ENCODE assay signal across 1 cellular context in genomic region chr14:35374273-35374681, GRCh38.
TF ChIP-seq lines count a peak whose summit lies in the region.

No MANE protein-coding gene starts in this region.

TF ChIP-seq in K562, 482 proteins besides CTCF, POLR2A, EP300 and RAD21:
- TF ChIP-seq, protein P1, sequence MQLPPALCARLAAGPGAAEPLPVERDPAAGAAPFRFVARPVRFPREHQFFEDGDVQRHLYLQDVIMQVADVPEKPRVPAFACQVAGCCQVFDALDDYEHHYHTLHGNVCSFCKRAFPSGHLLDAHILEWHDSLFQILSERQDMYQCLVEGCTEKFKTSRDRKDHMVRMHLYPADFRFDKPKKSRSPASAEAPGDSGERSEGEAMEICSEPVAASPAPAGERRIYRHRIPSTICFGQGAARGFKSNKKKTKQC (CRISPR knock-in tag; IDR thresholded peaks at IDR 0.05) = no peak
- peak; percentile 64; the same call in 1 of the 2 replicates for TF ChIP-seq MAFK (IDR thresholded peaks at IDR 0.05; ENCODE audit: low read length)
- TF ChIP-seq GABPB1 (CRISPR knock-in tag; IDR thresholded peaks at IDR 0.05) = no peak
- TF ChIP-seq ZFPM2 (CRISPR knock-in tag; IDR thresholded peaks at IDR 0.05) = no peak
- TF ChIP-seq, protein P2, sequence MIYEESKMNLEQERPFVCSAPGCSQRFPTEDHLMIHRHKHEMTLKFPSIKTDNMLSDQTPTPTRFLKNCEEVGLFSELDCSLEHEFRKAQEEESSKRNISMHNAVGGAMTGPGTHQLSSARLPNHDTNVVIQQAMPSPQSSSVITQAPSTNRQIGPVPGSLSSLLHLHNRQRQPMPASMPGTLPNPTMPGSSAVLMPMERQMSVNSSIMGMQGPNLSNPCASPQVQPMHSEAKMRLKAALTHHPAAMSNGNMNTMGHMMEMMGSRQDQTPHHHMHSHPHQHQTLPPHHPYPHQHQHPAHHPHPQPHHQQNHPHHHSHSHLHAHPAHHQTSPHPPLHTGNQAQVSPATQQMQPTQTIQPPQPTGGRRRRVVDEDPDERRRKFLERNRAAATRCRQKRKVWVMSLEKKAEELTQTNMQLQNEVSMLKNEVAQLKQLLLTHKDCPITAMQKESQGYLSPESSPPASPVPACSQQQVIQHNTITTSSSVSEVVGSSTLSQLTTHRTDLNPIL (CRISPR knock-in tag; IDR thresholded peaks at IDR 0.05) = no peak
- no peak for TF ChIP-seq LARP7 (IDR thresholded peaks at IDR 0.05)
- peak; percentile 83 for TF ChIP-seq MAFG (tag; conservative IDR thresholded peaks at IDR 0.05)
- TF ChIP-seq ZFP36 (IDR thresholded peaks at IDR 0.05; ENCODE audit: low read depth, low read length, partially characterized antibody) = no peak
- TF ChIP-seq CEBPB (tag; IDR thresholded peaks at IDR 0.05) = peak; percentile 87
- TF ChIP-seq CEBPG (CRISPR knock-in tag; IDR thresholded peaks at IDR 0.05) = peak; percentile 33; the same call in 1 of the 2 replicates
- peak; percentile 50 to 56; a peak in 2 of 4 replicates for TF ChIP-seq CEBPG (tag; conservative IDR thresholded peaks at IDR 0.05 in 1 of 2, IDR thresholded peaks at IDR 0.05 in 1 of 2)
- TF ChIP-seq NFE2L1 (tag; IDR thresholded peaks at IDR 0.05; ENCODE audit: borderline replicate concordance, low read depth) = peak; percentile 43; the same call in 1 of the 2 replicates
- TF ChIP-seq BACH1 (tag; IDR thresholded peaks at IDR 0.05) = peak; percentile 46; the same call in 1 of the 2 replicates
- peak; percentile 81 for TF ChIP-seq ZNF316 (IDR thresholded peaks at IDR 0.05)
- no peak for TF ChIP-seq CLOCK (CRISPR knock-in tag; IDR thresholded peaks at IDR 0.05; ENCODE audit: borderline replicate concordance)
- no peak for TF ChIP-seq RBM15 (IDR thresholded peaks at IDR 0.05; ENCODE audit: insufficient read depth, low read length)
- TF ChIP-seq U2AF2 (optimal IDR thresholded peaks at IDR 0.05; ENCODE audit: low read depth, low read length) = no peak
- peak; percentile 26; the same call in 1 of the 2 replicates for TF ChIP-seq SMARCA4 (IDR thresholded peaks at IDR 0.05)
- TF ChIP-seq TRIM24 (IDR thresholded peaks at IDR 0.05) = 0 out of 4 replicates have a peak, but pooled peaks of 1 of the 2 experiments have one; percentile 22
- TF ChIP-seq C11orf30 (IDR thresholded peaks at IDR 0.05; ENCODE audit: low read depth) = peak; percentile 84
- TF ChIP-seq NFE2 (IDR thresholded peaks at IDR 0.05; ENCODE audit: low read depth) = peak; percentile 84
- TF ChIP-seq ATF3 (IDR thresholded peaks at IDR 0.05) = peak; percentile 46; the same call in 1 of the 2 replicates
- no peak for TF ChIP-seq ATF3 (CRISPR knock-in tag; conservative IDR thresholded peaks at IDR 0.05)
- no peak for TF ChIP-seq NR3C1 (CRISPR knock-in tag; IDR thresholded peaks at IDR 0.05)
- TF ChIP-seq VEZF1 (CRISPR knock-in tag; IDR thresholded peaks at IDR 0.05) = no peak
- no peak for TF ChIP-seq ILK (tag; IDR thresholded peaks at IDR 0.05; ENCODE audit: borderline replicate concordance, low read depth)
- TF ChIP-seq DPF2 (IDR thresholded peaks at IDR 0.05) = 0 out of 2 replicates have a peak, but pooled peaks have one; percentile 24
- no peak for TF ChIP-seq ZNF133 (CRISPR knock-in tag; IDR thresholded peaks at IDR 0.05)
- TF ChIP-seq MAFF (IDR thresholded peaks at IDR 0.05; ENCODE audit: low read length) = peak; percentile 78
- TF ChIP-seq ETS2 (tag; IDR thresholded peaks at IDR 0.05; ENCODE audit: borderline replicate concordance, poor library complexity, severe bottlenecking) = no peak
- no peak for TF ChIP-seq ETV5 (CRISPR knock-in tag; IDR thresholded peaks at IDR 0.05; ENCODE audit: low read depth)
- TF ChIP-seq ZEB2 (IDR thresholded peaks at IDR 0.05) = no peak
- no peak for TF ChIP-seq HLTF (IDR thresholded peaks at IDR 0.05)
TF ChIP-seq in K562: peak in this region for 14.
